Comparison of ENCODE assay signal across 17 cellular contexts in genomic region chr20:63354636-63355385, GRCh38. TPM values are rescaled to one million over a fixed set of nuclear protein-coding genes. Genes with fewer than 3 reads are reported as not detected.
DNase-seq lines count a peak whose midpoint lies in the region; ATAC-seq, FAIRE-seq and TF ChIP-seq lines count a peak whose summit lies in the region.
"Had no signal": no experiment of that assay in that cellular context is flagged by ENCODE, and none has a peak within 500 bp of the region (broad histone marks: within the 10 kb centered on the region; RNA-seq: fewer than 3 reads in every experiment).

No MANE protein-coding gene starts in this region.

- H3K9ac ChIP-seq in kidney (ENCODE audit: low read length in 2 of 2): no peak overlapping the region
- H3K9ac ChIP-seq: GM23248 had no signal

- peaks cover 11% of the 10 kb centered on the region for H3K9me3 Mint-ChIP-seq in WTC11
- H3K9me3 Mint-ChIP-seq in brain: peaks cover 0 to 3% (median 0%) of the 10 kb centered on the region in 5 experiments
- peaks cover 2 to 6% of the 10 kb centered on the region in 2 donors for H3K9me3 Mint-ChIP-seq in activated T-cell treated with anti-CD3 and anti-CD28 coated beads, Interleukin-2, amount 50 U/mL, for 72 hours

- H3K4me3 Mint-ChIP-seq in WTC11 (no peak overlapping the region), brain (no peak overlapping the region)
- no peak overlapping the region for H3K4me3 Mint-ChIP-seq in activated T-cell treated with anti-CD3 and anti-CD28 coated beads, Interleukin-2, amount 50 U/mL, for 72 hours
- H3K4me3 Mint-ChIP-seq: CD4-positive, alpha-beta memory T cell had no signal

- POLR2A ChIA-PET in WTC11 (lab: Charles Lee): no interaction called here

- no peaks in the 10 kb centered on the region for H4K20me1 ChIP-seq in osteoblast (ENCODE audit: insufficient read depth, low read length)

- H3K27ac ChIP-seq in kidney (ENCODE audit: low read depth in 2 of 2, low read length in 2 of 2): no peak overlapping the region
- no peak overlapping the region for H3K27ac ChIP-seq in osteoblast (ENCODE audit: low read depth, low read length)
- H3K27ac ChIP-seq: A549, C4-2B, GM23248 had no signal

- H2AFZ ChIP-seq in osteoblast (ENCODE audit: low read length): no peak overlapping the region
- H2AFZ ChIP-seq: GM23248 had no signal

- H3K27ac Mint-ChIP-seq in WTC11 (peak overlapping the region; percentile 49), brain (peak overlapping the region in 3 of 5 experiments; percentile 7 to 32 (median 27))
- no peak overlapping the region for H3K27ac Mint-ChIP-seq in activated T-cell treated with anti-CD3 and anti-CD28 coated beads, Interleukin-2, amount 50 U/mL, for 72 hours
- H3K27ac Mint-ChIP-seq: CD4-positive, alpha-beta memory T cell had no signal

- H3K36me3 Mint-ChIP-seq in WTC11 (peaks cover 2% of the 10 kb centered on the region; the same call in 1 of the 2 replicates), brain (peaks cover 5% of the 10 kb centered on the region)
- H3K36me3 Mint-ChIP-seq in activated T-cell treated with anti-CD3 and anti-CD28 coated beads, Interleukin-2, amount 50 U/mL, for 72 hours (ENCODE audit: insufficient read depth in 2 of 2): peaks cover 0 to 3% of the 10 kb centered on the region in 2 donors
- H3K36me3 Mint-ChIP-seq: CD4-positive, alpha-beta memory T cell had no signal

- intact Hi-C loops in kidney (cut with DNase I): no loop called here

- H3K4me1 ChIP-seq in kidney (ENCODE audit: control insufficient read depth in 1 of 2, insufficient read depth in 1 of 2, low read depth in 1 of 2, low read length in 2 of 2) (peaks cover 0 to 4% of the 10 kb centered on the region in 2 donors), osteoblast (ENCODE audit: insufficient read depth, low read length) (no peaks in the 10 kb centered on the region)
- H3K4me1 ChIP-seq: A549, BE2C had no signal

- no peak for ATAC-seq in WTC11
- ATAC-seq in activated T-cell treated with anti-CD3 and anti-CD28 coated beads, Interleukin-2, amount 50 U/mL, for 72 hours (replicated peaks in 1 of 2): no peak
- ATAC-seq: A549, HCT116 had no signal

- DNase-seq in WTC11 (ENCODE audit: low spot score) (no peak), kidney (peak; percentile 51), osteoblast (ENCODE audit: insufficient read length, low spot score, missing footprints) (peak; percentile 91), GM19240 (ENCODE audit: insufficient read length, low spot score) (no peak), EL (no peak)
- DNase-seq in activated T-cell treated with anti-CD3 and anti-CD28 coated beads, Interleukin-2, amount 50 U/mL, for 72 hours: no peak
- DNase-seq: BE2C; CD4-positive, alpha-beta memory T cell; DMS79; GM23248 had no signal

- H3K4me3 ChIP-seq in kidney (ENCODE audit: low read length in 2 of 2): no peak overlapping the region
- H3K4me3 ChIP-seq in osteoblast (ENCODE audit: insufficient read depth, low read length): no peak overlapping the region
- H3K4me3 ChIP-seq: A549, GM23248 had no signal

- H3K27me3 Mint-ChIP-seq in WTC11 (ENCODE audit: low read depth) (peaks cover 2% of the 10 kb centered on the region), brain (peaks cover 4% of the 10 kb centered on the region)
- no peaks in the 10 kb centered on the region for H3K27me3 Mint-ChIP-seq in activated T-cell treated with anti-CD3 and anti-CD28 coated beads, Interleukin-2, amount 50 U/mL, for 72 hours (ENCODE audit: low read depth)

- H3K9me3 ChIP-seq in kidney (ENCODE audit: control insufficient read depth in 1 of 2, low read length in 2 of 2): no peaks in the 10 kb centered on the region
- H3K9me3 ChIP-seq in osteoblast (ENCODE audit: low read depth, low read length): no peaks in the 10 kb centered on the region
- H3K9me3 ChIP-seq: A549, BE2C had no signal

- CTCF ChIA-PET in WTC11 (lab: Charles Lee): no interaction called here

- H3K4me1 Mint-ChIP-seq in WTC11 (peaks cover 6% of the 10 kb centered on the region), brain (peaks cover 10% of the 10 kb centered on the region)
- H3K4me1 Mint-ChIP-seq in activated T-cell treated with anti-CD3 and anti-CD28 coated beads, Interleukin-2, amount 50 U/mL, for 72 hours (ENCODE audit: low read depth): no peaks in the 10 kb centered on the region
- H3K4me1 Mint-ChIP-seq: CD4-positive, alpha-beta memory T cell had no signal

- no peak for FAIRE-seq in kidney (lab: Jason Lieb, UNC)
- FAIRE-seq: A549, G401.6, H54 had no signal

- no peak overlapping the region for H3K4me2 ChIP-seq in osteoblast (ENCODE audit: insufficient read depth, low read length)
- H3K4me2 ChIP-seq: A549 had no signal

- H3K27me3 ChIP-seq in osteoblast (ENCODE audit: insufficient read depth, low read length): no peaks in the 10 kb centered on the region

- no peaks in the 10 kb centered on the region for H3K79me2 ChIP-seq in osteoblast (ENCODE audit: insufficient read depth, low read length)

- no peaks in the 10 kb centered on the region for H3K36me3 ChIP-seq in kidney (ENCODE audit: control insufficient read depth in 1 of 2, insufficient read depth in 2 of 2, low read length in 2 of 2)
- no peaks in the 10 kb centered on the region for H3K36me3 ChIP-seq in osteoblast (ENCODE audit: insufficient read depth, low read length)
- H3K36me3 ChIP-seq: BE2C had no signal

- TF ChIP-seq CTCF in WTC11 (IDR thresholded peaks at IDR 0.05): no peak
- TF ChIP-seq CTCF in brain (conservative IDR thresholded peaks at IDR 0.05): no peak
- no peak for TF ChIP-seq CTCF in kidney (IDR thresholded peaks at IDR 0.05; ENCODE audit: borderline replicate concordance, extremely low read depth, insufficient read depth)
- no peak for TF ChIP-seq CTCF in osteoblast (IDR thresholded peaks at IDR 0.05; ENCODE audit: extremely low read depth, low read depth, low read length)

TF ChIP-seq in WTC11, 78 proteins besides CTCF, POLR2A, EP300 and RAD21 (continues in another document):
- TF ChIP-seq FOXP1 (CRISPR knock-in tag; IDR thresholded peaks at IDR 0.05; ENCODE audit: borderline replicate concordance) (no peak), IRF2 (CRISPR knock-in tag; IDR thresholded peaks at IDR 0.05; ENCODE audit: borderline replicate concordance, low read depth) (no peak), MYBL2 (CRISPR knock-in tag; IDR thresholded peaks at IDR 0.05) (no peak), OVOL2 (CRISPR knock-in tag; IDR thresholded peaks at IDR 0.05; ENCODE audit: borderline replicate concordance) (no peak), TP53 (CRISPR knock-in tag; IDR thresholded peaks at IDR 0.05) (no peak), FOXJ3 (CRISPR knock-in tag; IDR thresholded peaks at IDR 0.05; ENCODE audit: borderline replicate concordance) (no peak), ATF1 (CRISPR knock-in tag; IDR thresholded peaks at IDR 0.05) (no peak), NR3C1 (CRISPR knock-in tag; conservative IDR thresholded peaks at IDR 0.05; ENCODE audit: low read depth) (no peak), ETV6 (CRISPR knock-in tag; IDR thresholded peaks at IDR 0.05) (no peak), CBFB (CRISPR knock-in tag; IDR thresholded peaks at IDR 0.05; ENCODE audit: low read depth) (no peak), ZNF416 (CRISPR knock-in tag; IDR thresholded peaks at IDR 0.05) (no peak)
- TF ChIP-seq, protein P1, sequence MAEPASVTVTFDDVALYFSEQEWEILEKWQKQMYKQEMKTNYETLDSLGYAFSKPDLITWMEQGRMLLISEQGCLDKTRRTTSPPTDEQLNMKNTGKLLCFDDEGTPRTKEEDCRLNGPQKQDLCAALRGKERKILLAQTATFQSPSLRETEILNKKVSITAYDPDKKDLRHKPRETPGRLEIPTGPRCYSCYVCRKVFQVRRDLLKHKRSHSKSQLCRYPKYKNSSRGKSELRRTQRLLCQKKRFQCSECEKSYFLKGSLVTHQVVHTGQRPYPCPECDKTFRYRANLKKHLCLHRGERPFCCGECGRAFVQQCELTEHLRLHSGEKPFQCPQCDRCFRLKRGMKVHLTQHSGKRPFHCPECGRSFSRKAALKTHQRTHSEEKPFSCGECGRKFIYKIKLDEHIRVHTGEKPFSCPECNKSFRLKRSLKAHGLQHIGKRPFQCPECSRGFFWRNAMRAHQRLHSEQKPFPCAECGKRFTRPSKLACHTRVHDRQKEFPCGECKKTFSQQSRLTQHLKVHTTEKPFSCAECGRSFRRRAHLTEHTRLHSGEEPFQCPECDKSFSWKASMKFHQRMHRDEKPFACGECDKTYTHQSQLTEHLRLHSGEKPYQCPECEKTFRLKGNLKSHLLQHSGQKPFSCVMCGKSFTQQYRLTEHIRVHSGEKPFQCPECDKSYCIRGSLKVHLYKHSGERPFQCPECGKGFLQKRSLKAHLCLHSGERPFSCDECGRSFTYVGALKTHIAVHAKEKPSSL (CRISPR knock-in tag; conservative IDR thresholded peaks at IDR 0.05): no peak

RNA-seq across cellular contexts. Expression of gene CHRNA4, which starts 6.3 kb away (rescaled TPM):
- 2.5 to 5.7 TPM (median 4.8 TPM) in 3 replicates for total RNA-seq in WTC11 (2021)
- 6.4 TPM for polyA plus RNA-seq in brain (ENCODE audit: insufficient read depth, low read depth, low replicate concordance)
- total RNA-seq in kidney: 0.44 TPM
- polyA plus RNA-seq in kidney (ENCODE audit: insufficient read depth, low read depth, low replicate concordance): 0.67 TPM
- total RNA-seq in osteoblast: not detected in 2 replicates
- not detected for total RNA-seq in activated T-cell treated with anti-CD3 and anti-CD28 coated beads, Interleukin-2, amount 50 U/mL, for 72 hours
- total RNA-seq: CD4-positive, alpha-beta memory T cell; GM23248 had no signal
- polyA plus RNA-seq: AG04450; CD4-positive, alpha-beta memory T cell; GM23248 had no signal

Comparison
In these comparisons a context has a peak if more than half of its experiments do, and no peak if none do; other contexts are left out.
1. DNase-seq: peak in kidney (single experiment) and osteoblast (single experiment); none in WTC11 (single experiment), activated T-cell treated with anti-CD3 and anti-CD28 coated beads, Interleukin-2, amount 50 U/mL, for 72 hours (0 of 2), GM19240 (single experiment) and EL (single experiment).